ENCODE assay signal across 8 cellular contexts in genomic region chr5:172766287-172767104, GRCh38. TPM values are rescaled to one million over a fixed set of nuclear protein-coding genes. Genes with fewer than 3 reads are reported as not detected.
DNase-seq lines count a peak whose midpoint lies in the region; ATAC-seq and TF ChIP-seq lines count a peak whose summit lies in the region.

No MANE protein-coding gene starts in this region.

- no peaks in the 10 kb centered on the region for H3K9me3 ChIP-seq in parathyroid adenoma (ENCODE audit: control insufficient read depth, low read length)

- no peaks in the 10 kb centered on the region for H3K9me3 Mint-ChIP-seq in stimulated activated naive CD8-positive, alpha-beta T cell treated with anti-CD3 and anti-CD28 coated beads, Interleukin-15, Interleukin-2, amounts not matched to agents 100 ng/mL and 50 ng/mL, for 24 hours

- peaks cover 25% of the 10 kb centered on the region for H3K36me3 ChIP-seq in parathyroid adenoma (ENCODE audit: control insufficient read depth, insufficient read depth, low read length)

- TF ChIP-seq CTCF in parathyroid adenoma (IDR thresholded peaks at IDR 0.05) = peak; percentile 0

- H3K27me3 Mint-ChIP-seq in stimulated activated naive CD8-positive, alpha-beta T cell treated with anti-CD3 and anti-CD28 coated beads, Interleukin-15, Interleukin-2, amounts not matched to agents 100 ng/mL and 50 ng/mL, for 24 hours = no peaks in the 10 kb centered on the region

- peaks cover 29% of the 10 kb centered on the region for H3K36me3 Mint-ChIP-seq in stimulated activated naive CD8-positive, alpha-beta T cell treated with anti-CD3 and anti-CD28 coated beads, Interleukin-15, Interleukin-2, amounts not matched to agents 100 ng/mL and 50 ng/mL, for 24 hours (ENCODE audit: low read depth)

- intact Hi-C loops in cardiac septum (cut with DNase I) = loop anchor here (1.0 kb wide), 1 partner anchor 17 kb away; no protein-coding TSS in a partner anchor

- no peak for ATAC-seq in stimulated activated naive CD8-positive, alpha-beta T cell treated with anti-CD3 and anti-CD28 coated beads, Interleukin-15, Interleukin-2, amounts not matched to agents 100 U/mL and 50 U/mL, for 24 hours
- ATAC-seq in GM21447 (IDR thresholded peaks at IDR 0.05; ENCODE audit: unreplicated experiment) (no peak), GM19351 (IDR thresholded peaks at IDR 0.05; ENCODE audit: unreplicated experiment) (no peak), GM18870 (IDR thresholded peaks at IDR 0.05; ENCODE audit: unreplicated experiment) (no peak)

- peak overlapping the region; percentile 77 for H3K9ac ChIP-seq in parathyroid adenoma

- peaks cover 56% of the 10 kb centered on the region for H3K4me1 Mint-ChIP-seq in stimulated activated naive CD8-positive, alpha-beta T cell treated with anti-CD3 and anti-CD28 coated beads, Interleukin-15, Interleukin-2, amounts not matched to agents 100 ng/mL and 50 ng/mL, for 24 hours (ENCODE audit: low read depth)

- peak overlapping the region; percentile 68 for H2AFZ ChIP-seq in parathyroid adenoma

- H3K27ac Mint-ChIP-seq in stimulated activated naive CD8-positive, alpha-beta T cell treated with anti-CD3 and anti-CD28 coated beads, Interleukin-15, Interleukin-2, amounts not matched to agents 100 ng/mL and 50 ng/mL, for 24 hours = peak overlapping the region; percentile 81

- H3K4me3 Mint-ChIP-seq in stimulated activated naive CD8-positive, alpha-beta T cell treated with anti-CD3 and anti-CD28 coated beads, Interleukin-15, Interleukin-2, amounts not matched to agents 100 ng/mL and 50 ng/mL, for 24 hours = peak overlapping the region; percentile 81

- peak overlapping the region; percentile 99 for H3K4me2 ChIP-seq in parathyroid adenoma (ENCODE audit: low read length)

- H3K27me3 ChIP-seq in parathyroid adenoma (ENCODE audit: control insufficient read depth, insufficient read depth, low read length) = no peaks in the 10 kb centered on the region

- peak overlapping the region; percentile 100 for H3K27ac ChIP-seq in parathyroid adenoma

- peaks cover 51% of the 10 kb centered on the region for H3K4me1 ChIP-seq in parathyroid adenoma

- H3K4me3 ChIP-seq in parathyroid adenoma (ENCODE audit: low read depth, low read length) = peak overlapping the region; percentile 99

- DNase-seq in stimulated activated naive CD8-positive, alpha-beta T cell treated with anti-CD3 and anti-CD28 coated beads, Interleukin-15, Interleukin-2, amounts not matched to agents 100 U/mL and 50 U/mL, for 24 hours = no peak
- DNase-seq in amygdala (lab: John Stamatoyannopoulos, UW) = peak in 47 of 56 donors; percentile 24 to 79 (median 53)
- DNase-seq in cardiac septum (ENCODE audit: low spot score) = peak; percentile 85

- H3K79me2 ChIP-seq in parathyroid adenoma = peaks cover 21% of the 10 kb centered on the region

RNA-seq across cellular contexts. Expression of gene DUSP1, which starts 4.5 kb away (rescaled TPM):
- total RNA-seq in cardiac septum = 49.9 TPM
